ENCODE assay signal across 16 cellular contexts in the genomic region with DNA sequence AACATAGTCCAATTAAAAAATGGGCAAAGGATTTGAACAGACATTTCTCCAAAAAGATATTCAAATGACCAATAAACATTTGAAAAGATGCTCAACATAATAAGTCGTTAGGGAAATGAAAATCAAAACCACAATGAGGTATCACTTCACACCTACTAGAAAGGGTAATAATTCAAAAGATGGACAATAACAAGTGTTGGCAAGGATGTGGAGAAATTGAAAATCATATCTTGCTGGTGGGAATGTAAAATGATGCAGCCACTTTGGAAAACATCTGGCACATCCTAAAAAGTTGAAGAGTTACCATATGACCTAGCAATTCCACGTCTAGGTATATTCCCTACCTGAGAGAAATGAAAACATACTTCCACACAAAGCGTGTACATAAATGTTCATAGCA. TPM values are rescaled to one million over a fixed set of nuclear protein-coding genes. Genes with fewer than 3 reads are reported as not detected.
DNase-seq lines count a peak whose midpoint lies in the region; ATAC-seq, FAIRE-seq and TF ChIP-seq lines count a peak whose summit lies in the region.
"Had no signal": no experiment of that assay in that cellular context is flagged by ENCODE, and none has a peak within 500 bp of the region (broad histone marks: within the 10 kb centered on the region; RNA-seq: fewer than 3 reads in every experiment).

No MANE protein-coding gene starts in this region.

- H3K4me2 ChIP-seq in HepG2 (ENCODE audit: low read depth, low read length) = peak overlapping the region; percentile 77

- peaks cover 22% of the 10 kb centered on the region for H3K4me1 Mint-ChIP-seq in T-helper 17 cell

- no peaks in the 10 kb centered on the region for H3K9me3 ChIP-seq in HepG2 (ENCODE audit: low read length)
- H3K9me3 ChIP-seq in right lobe of liver = no peaks in the 10 kb centered on the region
- H3K9me3 ChIP-seq in T-helper 17 cell (ENCODE audit: control insufficient read depth, low read length, poor library complexity, severe bottlenecking) = no peaks in the 10 kb centered on the region
- no peaks in the 10 kb centered on the region for H3K9me3 ChIP-seq in lower lobe of right lung
- H3K9me3 ChIP-seq in A673 (ENCODE audit: low read depth, low read length, poor library complexity, severe bottlenecking) = no peaks in the 10 kb centered on the region
- H3K9me3 ChIP-seq: ascending aorta had no signal

- POLR2A ChIA-PET in HepG2 (lab: Yijun Ruan, JAX) (no interaction called here), A673 (lab: Charles Lee; ENCODE audit: low non-redundant PET) (no interaction called here)

- H3K27me3 Mint-ChIP-seq in T-helper 17 cell = no peaks in the 10 kb centered on the region

- 90% methylated on average over 3 of the region's 3 CpGs for WGBS in HepG2 (ENCODE audit: low lambda C conversion rate)
- whole genome bisulfite sequencing in right lobe of liver (ENCODE audit: insufficient coverage, low coverage, low lambda C conversion rate, missing lambda C conversion rate) = 94% methylated on average over 3 of the region's 3 CpGs

- in situ Hi-C loops in HepG2 (cut with HindIII; ENCODE audit: extremely low pct_ligation_motif_present, low pct_unique_long_range_greater_than_20kb) = no loop called here

- no TSS peak for BruUV-seq in HepG2 (replicated peaks; lab: Mats Ljungman, UMichigan)
- no TSS peak for BruUV-seq in A673 (replicated peaks; lab: Mats Ljungman, UMichigan)

- H3K4me3 ChIP-seq in HepG2 (replicated peaks in 1 of 3; ENCODE audit: insufficient read depth in 1 of 3, low read depth in 2 of 3, low read length in 3 of 3) (peak overlapping the region in 1 of 3 experiments; percentile 89; a peak in 2 of 6 replicates), right lobe of liver (no peak overlapping the region), lower lobe of right lung (peak overlapping the region; percentile 82), A673 (ENCODE audit: low read depth, low read length, poor library complexity, severe bottlenecking) (no peak overlapping the region)

- 0 out of 2 replicates have a peak, but pooled peaks cover 2% of the 10 kb centered on the region for H4K20me1 ChIP-seq in HepG2 (ENCODE audit: insufficient read depth, low read length)

- DNase-seq in HepG2 (ENCODE audit: low spot score) (no peak), right lobe of liver (no peak), T-helper 17 cell (no peak), lower lobe of right lung (no peak), Right ventricle myocardium inferior (ENCODE audit: missing footprints) (no peak), A673 (ENCODE audit: low spot score) (no peak)
- DNase-seq: BE2C, KBM-7, NCI-H1694, NCI-H526, T1000 had no signal

- H3K27me3 ChIP-seq in HepG2 (ENCODE audit: control insufficient read depth in 1 of 2, insufficient read depth in 2 of 2, low read length in 2 of 2) = no peaks in the 10 kb centered on the region; a peak in 2 of 5 replicates
- H3K27me3 ChIP-seq in right lobe of liver = no peaks in the 10 kb centered on the region
- H3K27me3 ChIP-seq in lower lobe of right lung (ENCODE audit: low read depth) = no peaks in the 10 kb centered on the region
- H3K27me3 ChIP-seq in A673 (replicated peaks; ENCODE audit: insufficient read depth, low read depth, low read length, poor library complexity) = no peaks in the 10 kb centered on the region
- H3K27me3 ChIP-seq: ascending aorta, BE2C had no signal

- no peak for TF ChIP-seq RAD21 in HepG2 (CRISPR knock-in tag; IDR thresholded peaks at IDR 0.05)

- H3K27ac ChIP-seq in HepG2 (ENCODE audit: extremely low read length, insufficient read depth, low read length) (no peak overlapping the region), right lobe of liver (no peak overlapping the region), lower lobe of right lung (no peak overlapping the region), A673 (ENCODE audit: low read depth, low read length, poor library complexity, severe bottlenecking) (no peak overlapping the region)
- H3K27ac ChIP-seq: ascending aorta had no signal

- peaks cover 32% of the 10 kb centered on the region for H3K4me1 ChIP-seq in HepG2 (ENCODE audit: insufficient read depth, low read length)
- peaks cover 0 to 26% (median 8%) of the 10 kb centered on the region in 4 donors for H3K4me1 ChIP-seq in right lobe of liver
- H3K4me1 ChIP-seq in lower lobe of right lung = peaks cover 22% of the 10 kb centered on the region
- peaks cover 5% of the 10 kb centered on the region for H3K4me1 ChIP-seq in A673 (ENCODE audit: insufficient read depth, low read length, poor library complexity, severe bottlenecking)
- H3K4me1 ChIP-seq: ascending aorta, BE2C had no signal

- no peak overlapping the region for H2AFZ ChIP-seq in HepG2 (ENCODE audit: low read length)

- no peak overlapping the region for H3K27ac Mint-ChIP-seq in T-helper 17 cell

- no peak overlapping the region for H3K9ac ChIP-seq in HepG2 (ENCODE audit: insufficient read depth, low read depth, low read length)

- intact Hi-C loops in HepG2 (cut with micrococcal nuclease; ENCODE audit: unreplicated experiment) (no loop called here), right lobe of liver (cut with DNase I) (no loop called here), lower lobe of right lung (cut with DNase I) (no loop called here), Right ventricle myocardium inferior (cut with DNase I) (loop anchor here (10.0 kb wide), 1 partner anchor 57 kb away; the partner anchor contains the start of gene SYNJ2BP), A673 (cut with micrococcal nuclease; ENCODE audit: unreplicated experiment) (no loop called here)

- TF ChIP-seq CTCF in HepG2 (CRISPR knock-in tag; IDR thresholded peaks at IDR 0.05) = no peak
- TF ChIP-seq CTCF in right lobe of liver (IDR thresholded peaks at IDR 0.05) = no peak
- no peak for TF ChIP-seq CTCF in lower lobe of right lung (IDR thresholded peaks at IDR 0.05)
- no peak for TF ChIP-seq CTCF in A673 (conservative IDR thresholded peaks at IDR 0.05; ENCODE audit: low read depth, low read length)

- ATAC-seq in HepG2 = no peak
- no peak for ATAC-seq in right lobe of liver
- ATAC-seq in T-helper 17 cell = no peak
- no peak for ATAC-seq in lower lobe of right lung
- ATAC-seq in Right ventricle myocardium inferior = no peak
- no peak for ATAC-seq in GM18858 (IDR thresholded peaks at IDR 0.05; ENCODE audit: unreplicated experiment)
- no peak for ATAC-seq in GM19467 (IDR thresholded peaks at IDR 0.05; ENCODE audit: unreplicated experiment)

- H3K79me2 ChIP-seq in HepG2 (ENCODE audit: insufficient read depth, low read length) = peaks cover 62% of the 10 kb centered on the region

- TF ChIP-seq EP300 in HepG2 (IDR thresholded peaks at IDR 0.05; ENCODE audit: low read depth in 2 of 2, low read length in 2 of 2) (no peak), HepG2 (CRISPR knock-in tag; IDR thresholded peaks at IDR 0.05; ENCODE audit: borderline replicate concordance) (no peak)

- TF ChIP-seq POLR2A in HepG2 (IDR thresholded peaks at IDR 0.05; ENCODE audit: insufficient read depth in 1 of 2, low read depth in 2 of 2, low read length in 2 of 2) = no peak
- TF ChIP-seq POLR2A in right lobe of liver (IDR thresholded peaks at IDR 0.05) = no peak

- H3K36me3 ChIP-seq in HepG2 (replicated peaks in 1 of 2; ENCODE audit: control insufficient read depth in 1 of 2, insufficient read depth in 2 of 2, low read length in 2 of 2) (no peaks in the 10 kb centered on the region), right lobe of liver (no peaks in the 10 kb centered on the region), lower lobe of right lung (no peaks in the 10 kb centered on the region), A673 (ENCODE audit: insufficient read depth, low read length, poor library complexity, severe bottlenecking) (no peaks in the 10 kb centered on the region)
- H3K36me3 ChIP-seq: BE2C had no signal

- H3K36me3 Mint-ChIP-seq in T-helper 17 cell (ENCODE audit: low read depth) = peaks cover 5% of the 10 kb centered on the region

- H3K4me3 Mint-ChIP-seq in T-helper 17 cell = peak overlapping the region; percentile 28

- no peak for FAIRE-seq in HepG2 (lab: Jason Lieb, UNC)
- FAIRE-seq: GM19239, urothelium cell line had no signal

- CTCF ChIA-PET in HepG2 (lab: Yijun Ruan, JAX; ENCODE audit: low intra/inter-chr PET ratio, low total read pairs) (no interaction called here), A673 (lab: Charles Lee) (no interaction called here)

RNA-seq across cellular contexts. Expression of gene COX16, which starts 1.9 kb away (rescaled TPM):
- 71.0 and 88.1 TPM in 2 replicates for total RNA-seq in HepG2 (2016; rRNA removed; fragmentation: Illumina TruSeq; extraction: Trizol)
- 21.2 and 25.8 TPM in 2 replicates for total RNA-seq in HepG2 (2016; cell fraction: cytosol; rRNA removed; fragmentation: Illumina TruSeq; extraction: Trizol; ENCODE audit: low read depth)
- 70.6 and 92.4 TPM in 2 replicates for total RNA-seq in HepG2 (2016; cell fraction: insoluble cytoplasmic fraction; rRNA removed; fragmentation: Illumina TruSeq; extraction: Trizol)
- 56.3 and 58.4 TPM in 2 replicates for total RNA-seq in HepG2 (2016; cell fraction: membrane; rRNA removed; fragmentation: Illumina TruSeq; extraction: Trizol)
- 33.5 and 36.8 TPM in 2 replicates for total RNA-seq in HepG2 (2016; cell fraction: nucleus; rRNA removed; fragmentation: Illumina TruSeq; extraction: Trizol)
- polyA plus RNA-seq in HepG2 (2011; rRNA removed) = 12.3 and 13.5 TPM in 2 replicates
- polyA plus RNA-seq in HepG2 (2011; cell fraction: cytosol; rRNA removed) = 6.0 and 8.8 TPM in 2 replicates
- polyA plus RNA-seq in HepG2 (2011; cell fraction: nucleus; rRNA removed) = 2.6 and 3.9 TPM in 2 replicates
- polyA plus RNA-seq in HepG2 (2012) = 24.1 and 48.8 TPM in 2 replicates
- polyA plus RNA-seq in HepG2 (2016; cell fraction: cytosol; fragmentation: Illumina TruSeq; extraction: Trizol; ENCODE audit: low read depth) = 24.6 and 28.2 TPM in 2 replicates
- 93.9 and 95.1 TPM in 2 replicates for polyA plus RNA-seq in HepG2 (2016; cell fraction: insoluble cytoplasmic fraction; fragmentation: Illumina TruSeq; extraction: Trizol; ENCODE audit: low read depth)
- polyA plus RNA-seq in HepG2 (2016; cell fraction: membrane; fragmentation: Illumina TruSeq; extraction: Trizol; ENCODE audit: low read depth) = 50.5 and 50.6 TPM in 2 replicates
- polyA plus RNA-seq in HepG2 (2016; cell fraction: nucleus; fragmentation: Illumina TruSeq; extraction: Trizol; ENCODE audit: insufficient read depth, low read depth) = 57.4 and 64.1 TPM in 2 replicates
- polyA minus RNA-seq in HepG2 (2011; rRNA and poly(A)+ RNA removed; ENCODE audit: low replicate concordance) = 2.7 and 10.9 TPM in 2 replicates
- polyA minus RNA-seq in HepG2 (2011; cell fraction: cytosol; rRNA and poly(A)+ RNA removed) = 6.0 and 6.7 TPM in 2 replicates
- 14.5 and 15.2 TPM in 2 replicates for polyA minus RNA-seq in HepG2 (2011; cell fraction: nucleus; rRNA and poly(A)+ RNA removed)
- total RNA-seq in right lobe of liver = 10 to 100 TPM; 15.4 to 27.6 (median 20.1) TPM
- total RNA-seq in T-helper 17 cell = 10 to 100 TPM; 23.3 to 23.7 TPM
- total RNA-seq in lower lobe of right lung = 27.6 TPM
- 40.3 TPM for total RNA-seq in Right ventricle myocardium inferior
- total RNA-seq in A673 (2021) = 55.5 and 59.8 TPM in 2 replicates

RNA-seq across cellular contexts. Expression of gene SYNJ2BP, which starts 59.3 kb away (rescaled TPM):
- total RNA-seq in HepG2 (2016; rRNA removed; fragmentation: Illumina TruSeq; extraction: Trizol) (28.6 and 43.9 TPM in 2 replicates), right lobe of liver (10 to 100 TPM; 15.9 to 26.9 (median 21.1) TPM), T-helper 17 cell (10 to 100 TPM; 11.5 to 13.3 TPM), lower lobe of right lung (40.4 TPM), Right ventricle myocardium inferior (55.9 TPM), A673 (2021) (25.0 and 27.7 TPM in 2 replicates)
- 2.5 and 4.3 TPM in 2 replicates for total RNA-seq in HepG2 (2016; cell fraction: cytosol; rRNA removed; fragmentation: Illumina TruSeq; extraction: Trizol; ENCODE audit: low read depth)
- total RNA-seq in HepG2 (2016; cell fraction: insoluble cytoplasmic fraction; rRNA removed; fragmentation: Illumina TruSeq; extraction: Trizol) = 27.8 and 46.0 TPM in 2 replicates
- total RNA-seq in HepG2 (2016; cell fraction: membrane; rRNA removed; fragmentation: Illumina TruSeq; extraction: Trizol) = 9.0 and 9.8 TPM in 2 replicates
- total RNA-seq in HepG2 (2016; cell fraction: nucleus; rRNA removed; fragmentation: Illumina TruSeq; extraction: Trizol) = 13.8 and 15.9 TPM in 2 replicates
- polyA plus RNA-seq in HepG2 (2011; rRNA removed) = 17.0 and 18.1 TPM in 2 replicates
- polyA plus RNA-seq in HepG2 (2011; cell fraction: cytosol; rRNA removed) = 6.8 and 10.7 TPM in 2 replicates
- 4.1 and 7.5 TPM in 2 replicates for polyA plus RNA-seq in HepG2 (2011; cell fraction: nucleus; rRNA removed)
- polyA plus RNA-seq in HepG2 (2012) = 10.7 and 11.6 TPM in 2 replicates
- 3.7 TPM in 2 replicates for polyA plus RNA-seq in HepG2 (2016; cell fraction: cytosol; fragmentation: Illumina TruSeq; extraction: Trizol; ENCODE audit: low read depth)
- polyA plus RNA-seq in HepG2 (2016; cell fraction: insoluble cytoplasmic fraction; fragmentation: Illumina TruSeq; extraction: Trizol; ENCODE audit: low read depth) = 21.9 and 26.4 TPM in 2 replicates
- 3.8 and 6.2 TPM in 2 replicates for polyA plus RNA-seq in HepG2 (2016; cell fraction: membrane; fragmentation: Illumina TruSeq; extraction: Trizol; ENCODE audit: low read depth)
- 17.4 and 17.6 TPM in 2 replicates for polyA plus RNA-seq in HepG2 (2016; cell fraction: nucleus; fragmentation: Illumina TruSeq; extraction: Trizol; ENCODE audit: insufficient read depth, low read depth)
- polyA minus RNA-seq in HepG2 (2011; rRNA and poly(A)+ RNA removed; ENCODE audit: low replicate concordance) = 5.4 and 9.4 TPM in 2 replicates
- polyA minus RNA-seq in HepG2 (2011; cell fraction: cytosol; rRNA and poly(A)+ RNA removed) = 6.5 and 12.6 TPM in 2 replicates
- polyA minus RNA-seq in HepG2 (2011; cell fraction: nucleus; rRNA and poly(A)+ RNA removed) = 10.3 and 14.4 TPM in 2 replicates
